In genomic region chr12:50637870-50638481, GRCh38 we compare ENCODE assay signal across 9 cellular contexts.
DNase-seq lines count a peak whose midpoint lies in the region; ATAC-seq, FAIRE-seq and TF ChIP-seq lines count a peak whose summit lies in the region.
"Had no signal": no experiment of that assay in that cellular context is flagged by ENCODE, and none has a peak within 500 bp of the region (broad histone marks: within the 10 kb centered on the region; RNA-seq: fewer than 3 reads in every experiment).

No MANE protein-coding gene starts in this region.

- H3K27me3 ChIP-seq in BJ (ENCODE audit: control insufficient read depth, insufficient read depth, low read length) = no peaks in the 10 kb centered on the region
- no peaks in the 10 kb centered on the region for H3K27me3 ChIP-seq in layer of hippocampus (ENCODE audit: control insufficient read depth, insufficient read depth, low read length)
- no peaks in the 10 kb centered on the region for H3K27me3 ChIP-seq in vagina

- TF ChIP-seq CTCF in BJ (IDR thresholded peaks at IDR 0.05; ENCODE audit: insufficient read depth, low read depth, low read length) (peak; percentile 54), MCF 10A (IDR thresholded peaks at IDR 0.05; ENCODE audit: unreplicated experiment) (peak; percentile 40), vagina (IDR thresholded peaks at IDR 0.05) (peak; percentile 33 to 60 (median 37))

- H3K9me3 Mint-ChIP-seq in MCF 10A (ENCODE audit: unreplicated experiment) = no peaks in the 10 kb centered on the region

- intact Hi-C loops in MCF 10A (cut with micrococcal nuclease) = loop anchor here (1.0 to 10.0 kb wide), 3 partner anchors 41 to 563 kb away; partner anchors contain the start of gene DIP2B
- intact Hi-C loops in vagina (cut with DNase I) = loop anchor here (5.0 kb wide), 1 partner anchor 136 kb away; the partner anchor contains the start of gene DIP2B

- H3K36me3 ChIP-seq in BJ (ENCODE audit: control insufficient read depth, insufficient read depth, low read length) (no peaks in the 10 kb centered on the region), vagina (peaks cover 0 to 8% of the 10 kb centered on the region in 2 donors)

- H3K36me3 Mint-ChIP-seq in MCF 10A (ENCODE audit: insufficient read depth, unreplicated experiment) = peaks cover 7% of the 10 kb centered on the region

- peaks cover 18% of the 10 kb centered on the region for H3K4me1 Mint-ChIP-seq in MCF 10A (ENCODE audit: insufficient read depth, unreplicated experiment)

- FAIRE-seq in GM18507 (lab: Jason Lieb, UNC) = peak; percentile 78

- no peak for DNase-seq in BJ (ENCODE audit: low read depth)
- peak; percentile 25 for DNase-seq in GM18507 (ENCODE audit: extremely low spot score, insufficient read length, low read depth)
- peak; percentile 45 for DNase-seq in NCI-H748 (lab: John Stamatoyannopoulos, UW; ENCODE audit: unreplicated experiment)
- DNase-seq in MCF 10A (ENCODE audit: unreplicated experiment) = peak; percentile 36
- no peak for DNase-seq in vagina (ENCODE audit: extremely low spot score in 2 of 2)
- DNase-seq in effector CD8-positive, alpha-beta T cell (lab: John Stamatoyannopoulos, UW) = no peak
- DNase-seq: left cardiac atrium had no signal

- no peak for ATAC-seq in GM18505 (IDR thresholded peaks at IDR 0.05; ENCODE audit: unreplicated experiment)

- no peaks in the 10 kb centered on the region for H3K9me3 ChIP-seq in vagina

- CTCF ChIA-PET in BJ (lab: Yijun Ruan, JAX) (interaction anchor here (0.7 to 10.4 kb wide), 13 partner anchors 9 to 140 kb away, joined by 3 to 131 read pairs (median 4); partner anchors contain the start of gene DIP2B), MCF 10A (lab: Yijun Ruan, JAX) (interaction anchor here (0.7 to 3.4 kb wide), 9 partner anchors 16 to 140 kb away, joined by 3 to 81 read pairs (median 3); partner anchors contain the start of gene DIP2B)

- no peak for TF ChIP-seq POLR2A in vagina (IDR thresholded peaks at IDR 0.05)
- no peak for TF ChIP-seq POLR2A in GM18505 (IDR thresholded peaks at IDR 0.05; ENCODE audit: borderline replicate concordance, extremely low read depth, insufficient read depth, insufficient read length)

- BruUV-seq in MCF 10A (replicated peaks; lab: Mats Ljungman, UMichigan) = no TSS peak

- no peak overlapping the region for H3K4me3 Mint-ChIP-seq in MCF 10A (ENCODE audit: unreplicated experiment)

- peaks cover 24% of the 10 kb centered on the region for H3K4me1 ChIP-seq in vagina

- no peaks in the 10 kb centered on the region for H3K27me3 Mint-ChIP-seq in MCF 10A (ENCODE audit: insufficient read depth, unreplicated experiment)

- no peak overlapping the region for H3K4me3 ChIP-seq in BJ (ENCODE audit: low read depth, low read length)
- no peak overlapping the region for H3K4me3 ChIP-seq in vagina

- H3K27ac Mint-ChIP-seq in MCF 10A (ENCODE audit: low read depth, unreplicated experiment) = no peak overlapping the region

- peak overlapping the region; percentile 54 for H3K27ac ChIP-seq in layer of hippocampus (ENCODE audit: low read depth, low read length)
- peak overlapping the region; percentile 41 for H3K27ac ChIP-seq in vagina

- POLR2A ChIA-PET in BJ (lab: Charles Lee) = no interaction called here
- POLR2A ChIA-PET in MCF 10A (lab: Yijun Ruan, JAX) = interaction anchor here (0.6 to 2.0 kb wide), 16 partner anchors 17 to 552 kb away, joined by 3 to 37 read pairs (median 4); partner anchors contain the start of gene DIP2B

Comparison
In these comparisons a context has a peak if more than half of its experiments do, and no peak if none do; other contexts are left out.
1. DNase-seq: peak in GM18507 (single experiment), NCI-H748 (single experiment) and MCF 10A (single experiment); none in BJ (single experiment), vagina (0 of 2) and effector CD8-positive, alpha-beta T cell (single experiment).
2. Peak in every context shown above with its lines, with median percentiles within 50 percentile points of each other: CTCF ChIP-seq.